10 cellular contexts compared by ENCODE assay signal in the genomic region with DNA sequence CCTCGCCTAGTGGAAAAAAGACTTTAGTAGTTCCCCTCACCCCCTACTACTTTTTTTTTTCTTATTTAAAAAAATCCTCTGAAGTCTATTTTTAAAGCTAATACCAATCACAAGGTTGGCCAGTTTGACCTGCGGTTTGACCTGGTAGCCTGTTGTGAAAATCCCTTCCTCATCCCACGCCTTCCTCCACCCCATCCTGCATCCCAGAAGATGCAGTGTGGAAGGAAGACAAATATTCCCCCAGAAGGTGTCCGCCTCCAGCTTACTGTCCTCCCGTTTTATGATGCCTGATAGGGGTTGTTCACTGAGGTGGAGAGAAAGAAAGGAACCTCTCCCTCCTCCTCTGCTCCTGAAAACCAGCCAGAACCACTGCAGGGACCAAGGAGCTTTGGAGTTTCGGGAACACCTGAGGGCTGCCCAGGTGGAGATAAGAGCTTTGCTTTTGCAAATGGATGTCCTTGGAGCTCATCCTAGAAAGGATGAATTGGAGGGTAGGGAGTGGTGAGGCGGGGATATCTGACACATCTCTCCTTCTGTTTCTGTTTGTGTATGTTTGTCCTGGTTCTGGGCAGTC. TPM values are rescaled to one million over a fixed set of nuclear protein-coding genes. Genes with fewer than 3 reads are reported as not detected.
DNase-seq lines count a peak whose midpoint lies in the region; ATAC-seq and TF ChIP-seq lines count a peak whose summit lies in the region.
"Had no signal": no experiment of that assay in that cellular context is flagged by ENCODE, and none has a peak within 500 bp of the region (broad histone marks: within the 10 kb centered on the region; RNA-seq: fewer than 3 reads in every experiment).

No MANE protein-coding gene starts in this region.

- H3K4me3 ChIP-seq in muscle layer of duodenum (ENCODE audit: low read depth in 1 of 2, low read length in 2 of 2) = peak overlapping the region; percentile 26 to 68
- H3K4me3 ChIP-seq in transverse colon = peak overlapping the region in 3 of 4 donors; percentile 41 to 63 (median 62)

- peaks cover 8% of the 10 kb centered on the region for H3K4me1 Mint-ChIP-seq in activated naive CD4-positive, alpha-beta T cell treated with anti-CD3 and anti-CD28 coated beads, Interleukin-2, amount 50 U/mL, for 24 hours
- H3K4me1 Mint-ChIP-seq in brain = peaks cover 15% of the 10 kb centered on the region

- ATAC-seq in GM18517 (IDR thresholded peaks at IDR 0.05; ENCODE audit: unreplicated experiment) = no peak

- H3K4me3 Mint-ChIP-seq in activated naive CD4-positive, alpha-beta T cell treated with anti-CD3 and anti-CD28 coated beads, Interleukin-2, amount 50 U/mL, for 24 hours = peak overlapping the region; percentile 38
- peak overlapping the region; percentile 78 to 86 (median 85) for H3K4me3 Mint-ChIP-seq in brain

- no peak overlapping the region for H3K27ac ChIP-seq in muscle layer of duodenum (ENCODE audit: low read length)
- H3K27ac ChIP-seq in transverse colon = no peak overlapping the region

- in situ Hi-C loops in transverse colon (cut with MboI; ENCODE audit: low pct_ligation_motif_present in 1 of 4, low pct_unique_long_range_greater_than_20kb in 1 of 4, low sequenced_read_pairs in 3 of 4) = no loop called here

- TF ChIP-seq EP300 in transverse colon (IDR thresholded peaks at IDR 0.05; ENCODE audit: low read depth) = no peak

- H3K4me1 ChIP-seq in muscle layer of duodenum (ENCODE audit: control insufficient read depth in 1 of 2, insufficient read depth in 2 of 2, low read length in 2 of 2) (peaks cover 0 to 15% of the 10 kb centered on the region in 2 donors), transverse colon (peaks cover 0 to 24% (median 14%) of the 10 kb centered on the region in 4 donors)

- no peak for TF ChIP-seq CTCF in brain (conservative IDR thresholded peaks at IDR 0.05)
- no peak for TF ChIP-seq CTCF in transverse colon (IDR thresholded peaks at IDR 0.05)

- no peaks in the 10 kb centered on the region for H3K9me3 Mint-ChIP-seq in activated naive CD4-positive, alpha-beta T cell treated with anti-CD3 and anti-CD28 coated beads, Interleukin-2, amount 50 U/mL, for 24 hours
- H3K9me3 Mint-ChIP-seq in brain = peaks cover 0 to 11% (median 0%) of the 10 kb centered on the region in 5 experiments

- 7 to 18% methylated on average over 2 to 7 of the region's 7 CpGs for WGBS in transverse colon (ENCODE audit: low coverage in 1 of 2), 2 donors

- no peaks in the 10 kb centered on the region for H3K9me3 ChIP-seq in muscle layer of duodenum (ENCODE audit: control insufficient read depth in 1 of 2, low read length in 2 of 2)
- no peaks in the 10 kb centered on the region for H3K9me3 ChIP-seq in transverse colon

- H3K36me3 ChIP-seq in muscle layer of duodenum (ENCODE audit: control insufficient read depth in 1 of 2, insufficient read depth in 2 of 2, low read length in 2 of 2) = no peaks in the 10 kb centered on the region
- no peaks in the 10 kb centered on the region for H3K36me3 ChIP-seq in transverse colon

- peaks cover 31% of the 10 kb centered on the region for H3K27me3 Mint-ChIP-seq in activated naive CD4-positive, alpha-beta T cell treated with anti-CD3 and anti-CD28 coated beads, Interleukin-2, amount 50 U/mL, for 24 hours
- peaks cover 96% of the 10 kb centered on the region for H3K27me3 Mint-ChIP-seq in brain

- no peaks in the 10 kb centered on the region for H3K36me3 Mint-ChIP-seq in activated naive CD4-positive, alpha-beta T cell treated with anti-CD3 and anti-CD28 coated beads, Interleukin-2, amount 50 U/mL, for 24 hours
- H3K36me3 Mint-ChIP-seq in brain = no peaks in the 10 kb centered on the region

- intact Hi-C loops in transverse colon (cut with DNase I; ENCODE audit: low total_unique reads) = no loop called here

- no peak for TF ChIP-seq POLR2A in transverse colon (IDR thresholded peaks at IDR 0.05)

- peaks cover 29% of the 10 kb centered on the region for H3K27me3 ChIP-seq in muscle layer of duodenum (ENCODE audit: low read depth, low read length)
- peaks cover 69% of the 10 kb centered on the region for H3K27me3 ChIP-seq in transverse colon

- H3K27ac Mint-ChIP-seq in activated naive CD4-positive, alpha-beta T cell treated with anti-CD3 and anti-CD28 coated beads, Interleukin-2, amount 50 U/mL, for 24 hours = no peak overlapping the region
- no peak overlapping the region for H3K27ac Mint-ChIP-seq in brain

- no peak for DNase-seq in activated naive CD4-positive, alpha-beta T cell treated with Interleukin-2 at 50 U/mL for 16 hours
- DNase-seq in transverse colon (no peak), T1000 (lab: John Stamatoyannopoulos, UW) (no peak), NCI-H2029 treated with DMSO at 0.1 percent for 48 hours (lab: John Stamatoyannopoulos, UW) (no peak)
- DNase-seq: NCI-H1694 treated with DMSO at 0.1 percent for 48 hours; stimulated activated CD4-positive, alpha-beta T cell treated with anti-CD3 and anti-CD28 coated beads, Interleukin-12 subunit alpha, Interleukin-12 subunit beta, amount 100 ng/mL, for 4 hours had no signal

RNA-seq across cellular contexts. Expression of a gene that starts 0.9 kb away (rescaled TPM):
- polyA plus RNA-seq in brain (ENCODE audit: insufficient read depth, low read depth, low replicate concordance) = 0.75 TPM
- total RNA-seq in transverse colon = 10 to 100 TPM in 1 of 4 donors, 1 to 10 TPM in 1, under 1 TPM in 2; 0.48 to 43.0 (median 1.2) TPM

RNA-seq across cellular contexts. Expression of a gene that starts 32.6 kb away (rescaled TPM):
- polyA plus RNA-seq in brain (ENCODE audit: insufficient read depth, low read depth, low replicate concordance) = 12.7 TPM
- 10 to 100 TPM; 10.8 to 25.9 (median 18.8) TPM for total RNA-seq in transverse colon
